Comparison of ENCODE assay signal across 9 cellular contexts in the genomic region with DNA sequence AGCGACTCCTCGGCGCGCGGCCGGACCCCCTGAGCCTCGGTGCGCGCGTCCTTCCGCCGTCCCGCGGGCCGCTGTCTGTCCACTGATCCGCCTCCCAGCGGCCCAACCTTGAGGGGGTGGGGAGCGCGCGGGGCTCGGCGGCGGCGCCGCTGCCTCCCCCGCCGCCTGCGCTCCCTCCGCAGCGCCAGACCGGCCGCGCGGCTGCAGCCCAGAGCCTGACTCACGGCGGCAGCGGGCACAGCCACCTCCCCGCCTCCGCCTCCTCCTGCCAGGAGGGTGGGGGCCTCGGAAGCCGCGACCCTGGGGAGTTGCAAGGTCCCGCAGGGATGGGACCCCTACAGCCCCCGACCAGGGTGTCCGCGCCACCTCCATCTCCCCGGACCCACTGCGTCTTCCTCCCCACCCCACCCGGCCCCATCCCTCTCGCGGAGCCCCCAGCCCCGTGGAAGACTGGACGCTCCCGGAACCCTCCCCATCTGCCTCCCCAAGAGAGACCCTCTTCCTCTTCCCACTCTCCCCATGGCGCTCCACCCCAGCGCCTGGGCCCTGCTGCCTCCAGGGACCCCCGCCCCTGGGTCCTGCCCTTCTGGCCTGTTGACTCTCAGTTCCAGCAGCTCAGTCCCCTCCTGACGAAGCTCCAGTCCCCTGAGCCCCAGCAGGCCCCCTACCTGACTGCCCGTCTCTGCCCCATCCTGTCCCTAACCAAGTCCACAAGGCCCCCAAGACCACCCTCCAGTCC. TPM values are rescaled to one million over a fixed set of nuclear protein-coding genes. Genes with fewer than 3 reads are reported as not detected.
DNase-seq lines count a peak whose midpoint lies in the region; ATAC-seq and TF ChIP-seq lines count a peak whose summit lies in the region.
"Had no signal": no experiment of that assay in that cellular context is flagged by ENCODE, and none has a peak within 500 bp of the region (broad histone marks: within the 10 kb centered on the region; RNA-seq: fewer than 3 reads in every experiment).

No MANE protein-coding gene starts in this region.

- H3K4me3 Mint-ChIP-seq in effector memory CD8-positive, alpha-beta T cell: peak overlapping the region; percentile 80 to 84
- H3K4me3 Mint-ChIP-seq in mesothelial cell of epicardium: peak overlapping the region; percentile 52

- DNase-seq in AG04449 (ENCODE audit: low read depth, low spot score) (no peak), mesothelial cell of epicardium (ENCODE audit: low spot score in 2 of 2, unreplicated experiment in 2 of 2) (no peak), WERI-Rb-1 (no peak), superior temporal gyrus (ENCODE audit: extremely low spot score) (no peak), NCI-H187 treated with DMSO at 0.1 percent for 48 hours (lab: John Stamatoyannopoulos, UW) (no peak)
- DNase-seq in effector memory CD8-positive, alpha-beta T cell: no peak
- DNase-seq: activated CD4-positive, alpha-beta T cell treated with anti-CD3 and anti-CD28 coated beads for 48 hours had no signal

- peaks cover 9% of the 10 kb centered on the region for H3K36me3 Mint-ChIP-seq in effector memory CD8-positive, alpha-beta T cell (ENCODE audit: insufficient read depth)
- H3K36me3 Mint-ChIP-seq in mesothelial cell of epicardium: no peaks in the 10 kb centered on the region

- H3K4me1 ChIP-seq in HUES6 (ENCODE audit: control insufficient read depth, insufficient read depth, low read length): peaks cover 11% of the 10 kb centered on the region; the same call in 1 of the 2 replicates

- peaks cover 6% of the 10 kb centered on the region; the same call in 1 of the 2 replicates for H3K9me3 ChIP-seq in HUES6 (ENCODE audit: control insufficient read depth, insufficient read depth, low read depth, low read length)
- no peaks in the 10 kb centered on the region for H3K9me3 ChIP-seq in WERI-Rb-1 (ENCODE audit: severe bottlenecking)

- H3K4me3 ChIP-seq in AG04449 (ENCODE audit: low read depth, low read length) (peak overlapping the region; percentile 32), HUES6 (ENCODE audit: low read depth, low read length) (peak overlapping the region; percentile 57), WERI-Rb-1 (ENCODE audit: low read depth, low read length) (no peak overlapping the region)

- CTCF ChIA-PET in AG04449 (lab: Yijun Ruan, JAX): interaction anchor here (1.2 to 1.6 kb wide), 4 partner anchors 10 to 403 kb away, joined by 3 to 7 read pairs (median 5); no protein-coding TSS in a partner anchor

- H3K9ac ChIP-seq in HUES6 (ENCODE audit: low read length): no peak overlapping the region

- no peak overlapping the region for H3K27ac Mint-ChIP-seq in effector memory CD8-positive, alpha-beta T cell
- H3K27ac Mint-ChIP-seq in mesothelial cell of epicardium: no peak overlapping the region

- POLR2A ChIA-PET in AG04449 (lab: Yijun Ruan, JAX): interaction anchor here (0.7 to 1.3 kb wide), 4 partner anchors 9 to 34 kb away, joined by 3 to 4 read pairs (median 3); partner anchors contain the start of gene CTSD

- H3K27me3 Mint-ChIP-seq in effector memory CD8-positive, alpha-beta T cell: peaks cover 13 to 19% of the 10 kb centered on the region in 2 donors
- peaks cover 47% of the 10 kb centered on the region for H3K27me3 Mint-ChIP-seq in mesothelial cell of epicardium (ENCODE audit: low read depth)

- peaks cover 0 to 2% of the 10 kb centered on the region in 2 donors for H3K9me3 Mint-ChIP-seq in effector memory CD8-positive, alpha-beta T cell
- H3K9me3 Mint-ChIP-seq in mesothelial cell of epicardium: no peaks in the 10 kb centered on the region

- peaks cover 60% of the 10 kb centered on the region for H3K27me3 ChIP-seq in HUES6 (ENCODE audit: control insufficient read depth, insufficient read depth, low read length)
- H3K27me3 ChIP-seq in WERI-Rb-1 (ENCODE audit: insufficient read depth, low read depth, severe bottlenecking): peaks cover 50% of the 10 kb centered on the region

- H3K36me3 ChIP-seq in HUES6 (ENCODE audit: control insufficient read depth, insufficient read depth, low read length) (peaks cover 16% of the 10 kb centered on the region), WERI-Rb-1 (no peaks in the 10 kb centered on the region; the same call in 1 of the 2 replicates)

- H3K4me1 Mint-ChIP-seq in effector memory CD8-positive, alpha-beta T cell (ENCODE audit: low read depth in 2 of 2): peaks cover 14 to 20% of the 10 kb centered on the region in 2 donors
- peaks cover 12% of the 10 kb centered on the region for H3K4me1 Mint-ChIP-seq in mesothelial cell of epicardium

- peak; percentile 58 for ATAC-seq in effector memory CD8-positive, alpha-beta T cell (replicated peaks)
- ATAC-seq in GM19397 (IDR thresholded peaks at IDR 0.05; ENCODE audit: unreplicated experiment): no peak

- TF ChIP-seq CTCF in AG04449 (IDR thresholded peaks at IDR 0.05; ENCODE audit: insufficient read depth, low read length, missing control alignments): no peak
- no peak for TF ChIP-seq CTCF in mesothelial cell of epicardium (IDR thresholded peaks at IDR 0.05; ENCODE audit: unreplicated experiment)
- TF ChIP-seq CTCF in WERI-Rb-1 (IDR thresholded peaks at IDR 0.05; ENCODE audit: low read depth, low read length): no peak

- no peak overlapping the region for H3K27ac ChIP-seq in HUES6 (ENCODE audit: low read depth, low read length)
- H3K27ac ChIP-seq in WERI-Rb-1: no peak overlapping the region

RNA-seq across cellular contexts. Expression of gene IFITM10, which starts 1.2 kb away (rescaled TPM):
- total RNA-seq in mesothelial cell of epicardium: 2.2 to 2.8 TPM (median 2.7 TPM) in 3 replicates

RNA-seq across cellular contexts. Expression of gene CTSD, which starts 14.5 kb away (rescaled TPM):
- total RNA-seq in mesothelial cell of epicardium: 139 to 142 TPM (median 140 TPM) in 3 replicates

RNA-seq across cellular contexts. Expression of gene KRTAP5-6, which starts 52.2 kb away (rescaled TPM):
- not detected in 3 replicates for total RNA-seq in mesothelial cell of epicardium
